ENCODE assay signal across 9 cellular contexts in genomic region chr12:100201604-100202423, GRCh38. TPM values are rescaled to one million over a fixed set of nuclear protein-coding genes. Genes with fewer than 3 reads are reported as not detected.
DNase-seq lines count a peak whose midpoint lies in the region; ATAC-seq and TF ChIP-seq lines count a peak whose summit lies in the region.
"Had no signal": no experiment of that assay in that cellular context is flagged by ENCODE, and none has a peak within 500 bp of the region (broad histone marks: within the 10 kb centered on the region; RNA-seq: fewer than 3 reads in every experiment).

No MANE protein-coding gene starts in this region.

- peak overlapping the region in 1 of 10 donors; percentile 85 for H3K27ac ChIP-seq in heart right ventricle
- no peak overlapping the region for H3K27ac ChIP-seq in right lobe of liver
- H3K27ac ChIP-seq in upper lobe of left lung, result no peak overlapping the region

- WGBS in heart right ventricle, 2 donors, result 86% methylated on average over 24 of the region's 24 CpGs
- WGBS in right lobe of liver (ENCODE audit: insufficient coverage, low coverage, low lambda C conversion rate, missing lambda C conversion rate), result 72% methylated on average over 19 of the region's 24 CpGs
- 85 to 87% methylated on average over 24 of the region's 24 CpGs for WGBS in upper lobe of left lung, 2 donors

- peak overlapping the region; percentile 96 for H3K9ac ChIP-seq in adipocyte (ENCODE audit: low read length)

- H3K27me3 ChIP-seq in heart right ventricle (no peaks in the 10 kb centered on the region), adipocyte (replicated peaks; ENCODE audit: control insufficient read depth, insufficient read depth, low read length) (no peaks in the 10 kb centered on the region), right lobe of liver (no peaks in the 10 kb centered on the region), upper lobe of left lung (no peaks in the 10 kb centered on the region)

- DNase-seq in heart right ventricle (no peak), Right ventricle myocardium superior (no peak), adipocyte (ENCODE audit: low read depth) (no peak), right lobe of liver (peak in 1 of 3 donors; percentile 24), upper lobe of left lung (no peak), dermis blood vessel endothelial cell (no peak)
- DNase-seq: EL had no signal

- ATAC-seq in heart right ventricle (no peak), Right ventricle myocardium superior (ENCODE audit: poor library complexity) (no peak), right lobe of liver (no peak), upper lobe of left lung (ENCODE audit: low FRiP score in 2 of 2) (no peak), GM21723 (IDR thresholded peaks at IDR 0.05; ENCODE audit: unreplicated experiment) (no peak), HG03460 (IDR thresholded peaks at IDR 0.05; ENCODE audit: unreplicated experiment) (no peak)

- intact Hi-C loops in heart right ventricle (cut with DNase I), result loop anchor here in 7 of 10 donors (2.0 to 10.0 kb wide), 7 partner anchors 40 to 137 kb away; partner anchors contain the start of genes BLTP3B (in 4 of the 7), DEPDC4 (in 3 of the 7) and SCYL2 (in 3 of the 7)
- intact Hi-C loops in Right ventricle myocardium superior (cut with DNase I), result loop anchor here (5.0 kb wide), 1 partner anchor 50 kb away; no protein-coding TSS in a partner anchor
- intact Hi-C loops in right lobe of liver (cut with DNase I), result no loop called here

- TF ChIP-seq CTCF in heart right ventricle (IDR thresholded peaks at IDR 0.05) (no peak), right lobe of liver (IDR thresholded peaks at IDR 0.05) (no peak), upper lobe of left lung (IDR thresholded peaks at IDR 0.05) (no peak)

- H3K4me1 ChIP-seq in heart right ventricle, result peaks cover 0 to 31% (median 20%) of the 10 kb centered on the region in 9 donors
- H3K4me1 ChIP-seq in adipocyte (ENCODE audit: control insufficient read depth, insufficient read depth, low read length), result peaks cover 8% of the 10 kb centered on the region
- H3K4me1 ChIP-seq in right lobe of liver, result peaks cover 0 to 18% (median 7%) of the 10 kb centered on the region in 4 donors
- peaks cover 15 to 31% (median 20%) of the 10 kb centered on the region in 4 donors for H3K4me1 ChIP-seq in upper lobe of left lung

- no peak for TF ChIP-seq EP300 in upper lobe of left lung (IDR thresholded peaks at IDR 0.05)

- H3K36me3 ChIP-seq in heart right ventricle (peaks cover 0 to 35% (median 10%) of the 10 kb centered on the region in 9 donors), adipocyte (ENCODE audit: control insufficient read depth, insufficient read depth, low read length, severe bottlenecking) (peaks cover 10% of the 10 kb centered on the region), right lobe of liver (peaks cover 0 to 19% (median 0%) of the 10 kb centered on the region in 4 donors), upper lobe of left lung (peaks cover 0 to 8% (median 7%) of the 10 kb centered on the region in 4 donors)

- H3K4me3 ChIP-seq in heart right ventricle, result peak overlapping the region in 9 of 10 donors; percentile 60 to 84 (median 76)
- peak overlapping the region; percentile 92 for H3K4me3 ChIP-seq in adipocyte (ENCODE audit: low read length)
- H3K4me3 ChIP-seq in right lobe of liver, result peak overlapping the region; percentile 68 to 88 (median 78)
- peak overlapping the region in 3 of 4 donors; percentile 69 to 86 (median 77) for H3K4me3 ChIP-seq in upper lobe of left lung

- H3K9me3 ChIP-seq in heart right ventricle (no peaks in the 10 kb centered on the region), adipocyte (ENCODE audit: control insufficient read depth, low read length) (no peaks in the 10 kb centered on the region), right lobe of liver (no peaks in the 10 kb centered on the region), upper lobe of left lung (no peaks in the 10 kb centered on the region)

- TF ChIP-seq POLR2A in right lobe of liver (IDR thresholded peaks at IDR 0.05) (no peak), upper lobe of left lung (IDR thresholded peaks at IDR 0.05) (no peak)

RNA-seq across cellular contexts. Expression of gene ACTR6, which starts 1.2 kb away (rescaled TPM):
- total RNA-seq in heart right ventricle (10 to 100 TPM; 17.8 to 27.5 (median 19.8) TPM), Right ventricle myocardium superior (18.7 TPM), right lobe of liver (10 to 100 TPM in 4 of 6 experiments, 1 to 10 TPM in 2; 5.7 to 16.0 (median 13.1) TPM), upper lobe of left lung (10 to 100 TPM in 4 of 6 donors, 1 to 10 TPM in 2; 3.6 to 27.7 (median 16.3) TPM), dermis blood vessel endothelial cell (12.8 and 26.0 TPM in 2 replicates)
- polyA plus RNA-seq in heart right ventricle, result 10 to 100 TPM in 1 of 2 donors, 1 to 10 TPM in 1; 9.4 to 16.8 TPM

RNA-seq across cellular contexts. Expression of gene BLTP3B, which starts 59.1 kb away (rescaled TPM):
- 10 to 100 TPM; 12.2 to 18.0 (median 15.2) TPM for total RNA-seq in heart right ventricle
- 1 to 10 TPM; 6.0 to 9.9 TPM for polyA plus RNA-seq in heart right ventricle
- 9.3 TPM for total RNA-seq in Right ventricle myocardium superior
- 10 to 100 TPM; 26.1 to 34.5 (median 29.8) TPM for total RNA-seq in right lobe of liver
- total RNA-seq in upper lobe of left lung, result 10 to 100 TPM; 12.8 to 37.5 (median 28.7) TPM
- total RNA-seq in dermis blood vessel endothelial cell, result 16.2 and 18.1 TPM in 2 replicates

Comparison
In these comparisons a context has a peak if more than half of its experiments do, and no peak if none do; other contexts are left out.
1. intact Hi-C loops: an anchor here in heart right ventricle (2.0 to 10.0 kb wide) and Right ventricle myocardium superior (5.0 kb wide); none called in right lobe of liver.